Comparison of ENCODE assay signal across 8 cellular contexts in the genomic region with DNA sequence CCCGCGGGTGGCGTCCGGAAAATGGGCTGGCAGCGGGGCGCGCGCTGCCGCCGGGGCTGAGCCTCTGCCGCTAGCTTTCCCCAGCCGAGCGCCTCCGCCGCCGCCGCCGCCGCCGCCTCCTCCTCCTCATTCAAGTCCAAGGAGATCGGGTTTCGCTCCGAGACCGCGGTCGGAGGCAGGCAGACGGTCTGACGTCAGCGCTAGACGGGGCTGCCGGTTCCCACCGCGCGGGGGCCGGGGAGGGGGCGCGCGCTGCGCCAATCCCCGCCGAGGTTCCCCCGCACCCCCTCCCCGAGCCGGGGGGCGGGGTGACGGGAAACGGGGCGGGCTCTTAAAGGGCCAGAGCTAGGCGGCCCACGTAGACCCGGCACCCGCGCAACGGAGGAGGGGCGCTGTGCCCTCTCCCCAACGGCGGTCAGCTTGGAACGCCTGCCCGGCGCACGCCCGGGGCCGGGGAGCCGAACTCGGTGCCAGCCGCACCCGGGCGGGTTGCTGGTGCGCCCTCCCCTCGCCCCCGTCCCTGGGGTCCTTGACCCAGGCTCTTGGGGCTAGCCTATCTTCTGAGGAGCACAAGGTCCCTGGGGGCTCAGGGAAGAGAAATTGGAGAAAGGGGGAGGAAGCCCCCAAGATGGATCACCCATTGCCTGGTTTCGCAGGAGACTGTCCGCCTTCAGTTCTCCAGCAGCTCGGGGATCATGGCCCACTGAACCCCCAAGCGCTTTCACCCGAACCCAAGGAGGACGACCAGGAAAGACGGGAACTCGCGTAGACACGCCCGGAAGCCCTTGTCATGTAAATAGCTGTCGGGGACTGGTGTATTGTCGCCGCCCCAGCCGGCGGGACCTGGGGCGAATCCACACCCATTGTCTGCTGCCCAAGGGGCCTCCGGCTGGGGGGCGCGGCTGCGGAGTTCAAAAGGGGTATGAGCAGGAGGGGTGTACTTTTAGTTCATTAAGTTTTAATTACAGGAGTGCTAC. TPM values are rescaled to one million over a fixed set of nuclear protein-coding genes. Genes with fewer than 3 reads are reported as not detected.
A peak's percentile ranks its signal among the peaks of the same experiment; 100 is the strongest.
DNase-seq lines count a peak whose midpoint lies in the region; ATAC-seq and TF ChIP-seq lines count a peak whose summit lies in the region.

A gene with protein sequence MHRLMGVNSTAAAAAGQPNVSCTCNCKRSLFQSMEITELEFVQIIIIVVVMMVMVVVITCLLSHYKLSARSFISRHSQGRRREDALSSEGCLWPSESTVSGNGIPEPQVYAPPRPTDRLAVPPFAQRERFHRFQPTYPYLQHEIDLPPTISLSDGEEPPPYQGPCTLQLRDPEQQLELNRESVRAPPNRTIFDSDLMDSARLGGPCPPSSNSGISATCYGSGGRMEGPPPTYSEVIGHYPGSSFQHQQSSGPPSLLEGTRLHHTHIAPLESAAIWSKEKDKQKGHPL (minus strand): TSS at position 193 of the 977 bp plus-strand sequence. CDS start 433 bp downstream, outside the sequence.

- peak within 1 kb of the TSS; percentile 86 for H2AFZ ChIP-seq in mammary epithelial cell (ENCODE audit: low read depth, low read length)

- H3K4me3 ChIP-seq in mammary epithelial cell (replicated peaks in 1 of 3; ENCODE audit: insufficient read depth in 1 of 3, low read depth in 2 of 3, low read length in 3 of 3) (peak within 1 kb of the TSS; percentile 85 to 94 (median 92)), iPS-20b (ENCODE audit: low read length) (peak within 1 kb of the TSS; percentile 90), skeletal muscle satellite cell (ENCODE audit: low read length) (peak within 1 kb of the TSS; percentile 83)

- peaks cover 3% of the 10 kb centered on the region for H3K36me3 ChIP-seq in mammary epithelial cell (ENCODE audit: insufficient read depth, low read length)
- H3K36me3 ChIP-seq in iPS-20b (ENCODE audit: insufficient read depth, low read depth, low read length), result no peaks in the 10 kb centered on the region
- no peaks in the 10 kb centered on the region for H3K36me3 ChIP-seq in skeletal muscle satellite cell (ENCODE audit: insufficient read depth, low read length)

- POLR2A ChIA-PET in WTC11 (lab: Charles Lee), result interaction anchor here (0.6 to 2.3 kb wide), 7 partner anchors 8 to 326 kb away, joined by 3 to 8 read pairs (median 3); no protein-coding TSS in a partner anchor

- H3K27me3 Mint-ChIP-seq in WTC11 (ENCODE audit: low read depth), result no peaks in the 10 kb centered on the region; the same call in 1 of the 2 replicates

- 0% methylated on average over 15 of the region's 92 CpGs for WGBS in mammary epithelial cell (ENCODE audit: low coverage, missing lambda C conversion rate)

- in situ Hi-C loops in GM13976 (cut with MboI; ENCODE audit: low sequenced_read_pairs, unreplicated experiment) (no loop called here), mammary epithelial cell (cut with MboI; ENCODE audit: low sequenced_read_pairs in 2 of 2) (no loop called here)

- H4K20me1 ChIP-seq in mammary epithelial cell (ENCODE audit: insufficient read depth, low read length), result no peaks in the 10 kb centered on the region

- H3K27ac Mint-ChIP-seq in WTC11, result peak within 1 kb of the TSS; percentile 98

- H3K4me2 ChIP-seq in mammary epithelial cell (ENCODE audit: insufficient read depth, low read depth, low read length) (peak within 1 kb of the TSS; percentile 91), skeletal muscle satellite cell (ENCODE audit: low read length) (peak within 1 kb of the TSS; percentile 97)

- CTCF ChIA-PET in WTC11 (lab: Charles Lee), result interaction anchor here (1.0 to 2.1 kb wide), 7 partner anchors 8 to 87 kb away, joined by 3 to 9 read pairs (median 5); no protein-coding TSS in a partner anchor
- CTCF ChIA-PET in mammary epithelial cell (lab: Charles Lee; ENCODE audit: low non-redundant PET), result interaction anchor here (0.7 to 1.0 kb wide), 2 partner anchors 16 to 34 kb away, joined by 5 to 6 read pairs; no protein-coding TSS in a partner anchor

- H3K27ac ChIP-seq in mammary epithelial cell (ENCODE audit: insufficient read depth, low read depth, low read length), result peak within 1 kb of the TSS; percentile 91
- peak within 1 kb of the TSS; percentile 53 for H3K27ac ChIP-seq in iPS-20b (ENCODE audit: low read length)

- peaks cover 67% of the 10 kb centered on the region for H3K79me2 ChIP-seq in mammary epithelial cell (ENCODE audit: insufficient read depth, low read length)

- H3K9ac ChIP-seq in mammary epithelial cell (ENCODE audit: insufficient read depth, low read length) (peak within 1 kb of the TSS; percentile 96), iPS-20b (ENCODE audit: low read depth, low read length) (peak within 1 kb of the TSS; percentile 93), skeletal muscle satellite cell (ENCODE audit: low read depth, low read length) (peak within 1 kb of the TSS; percentile 90)

- H3K4me1 ChIP-seq in mammary epithelial cell (ENCODE audit: insufficient read depth, low read length) (peaks cover 54% of the 10 kb centered on the region), iPS-20b (ENCODE audit: insufficient read depth, low read length) (peaks cover 18% of the 10 kb centered on the region), skeletal muscle satellite cell (ENCODE audit: control insufficient read depth, insufficient read depth, low read length) (peaks cover 72% of the 10 kb centered on the region)

- no peaks in the 10 kb centered on the region for H3K9me3 ChIP-seq in mammary epithelial cell (replicated peaks; ENCODE audit: insufficient read depth, low read length)
- H3K9me3 ChIP-seq in iPS-20b (ENCODE audit: insufficient read depth, low read depth, low read length), result no peaks in the 10 kb centered on the region
- no peaks in the 10 kb centered on the region for H3K9me3 ChIP-seq in skeletal muscle satellite cell (replicated peaks; ENCODE audit: low read length)

- peaks cover 7% of the 10 kb centered on the region for H3K36me3 Mint-ChIP-seq in WTC11

- ATAC-seq in HG02885 (IDR thresholded peaks at IDR 0.05; ENCODE audit: poor library complexity, unreplicated experiment), result peak; percentile 88
- ATAC-seq in WTC11, result peak; percentile 80
- no peak for ATAC-seq in HG03457 (IDR thresholded peaks at IDR 0.05; ENCODE audit: unreplicated experiment)

- H3K4me3 Mint-ChIP-seq in WTC11, result peak within 1 kb of the TSS; percentile 96

- dilution Hi-C loops in mammary epithelial cell (cut with HindIII; ENCODE audit: low sequenced_read_pairs), result loop anchor here (5.0 kb wide), 1 partner anchor 103 kb away; no protein-coding TSS in a partner anchor

- no peaks in the 10 kb centered on the region for H3K9me3 Mint-ChIP-seq in WTC11

- H3K27me3 ChIP-seq in mammary epithelial cell (ENCODE audit: insufficient read depth, low read length), result no peaks in the 10 kb centered on the region
- peaks cover 33% of the 10 kb centered on the region for H3K27me3 ChIP-seq in iPS-20b (ENCODE audit: insufficient read depth, low read length)
- no peaks in the 10 kb centered on the region for H3K27me3 ChIP-seq in skeletal muscle satellite cell (ENCODE audit: control insufficient read depth, insufficient read depth, low read length)

- H3K4me1 Mint-ChIP-seq in WTC11, result peaks cover 56% of the 10 kb centered on the region

- intact Hi-C loops in mammary epithelial cell (cut with micrococcal nuclease), result loop anchor here (1.0 to 2.0 kb wide), 5 partner anchors 12 to 307 kb away; no protein-coding TSS in a partner anchor

- no peak for TF ChIP-seq CTCF in GM13976 (IDR thresholded peaks at IDR 0.05; ENCODE audit: borderline replicate concordance, control extremely low read depth, extremely low read depth, insufficient read depth, missing control alignments)
- TF ChIP-seq CTCF in WTC11 (IDR thresholded peaks at IDR 0.05), result no peak
- no peak for TF ChIP-seq CTCF in mammary epithelial cell (conservative IDR thresholded peaks at IDR 0.05 in 1 of 2, IDR thresholded peaks at IDR 0.05 in 1 of 2; ENCODE audit: extremely low read depth in 1 of 2, insufficient read depth in 1 of 2, low read depth in 1 of 2, low read length in 2 of 2)

- peak; percentile 92 for DNase-seq in GM13976 (ENCODE audit: low spot score)
- DNase-seq in NCI-H1930 (lab: John Stamatoyannopoulos, UW), result peak; percentile 95 to 97
- peak; percentile 95 for DNase-seq in WTC11 (ENCODE audit: low spot score)
- DNase-seq in mammary epithelial cell, result peak; percentile 97

- BruUV-seq in mammary epithelial cell (replicated peaks; lab: Mats Ljungman, UMichigan), result TSS peak; percentile 61

TF ChIP-seq in WTC11, 78 proteins besides CTCF, POLR2A, EP300 and RAD21 (continues in another document):
- 0 out of 2 replicates have a peak, but pooled peaks have one; percentile 17 for TF ChIP-seq ZNF138 (CRISPR knock-in tag; conservative IDR thresholded peaks at IDR 0.05)
- TF ChIP-seq NR3C1 (CRISPR knock-in tag; conservative IDR thresholded peaks at IDR 0.05; ENCODE audit: low read depth), result no peak
- TF ChIP-seq IRF2 (CRISPR knock-in tag; IDR thresholded peaks at IDR 0.05; ENCODE audit: borderline replicate concordance, low read depth), result no peak
- TF ChIP-seq FOXK1 (CRISPR knock-in tag; IDR thresholded peaks at IDR 0.05), result peak; percentile 77
- no peak for TF ChIP-seq NR1H2 (CRISPR knock-in tag; IDR thresholded peaks at IDR 0.05)
- TF ChIP-seq ZNF121 (CRISPR knock-in tag; IDR thresholded peaks at IDR 0.05), result no peak
- TF ChIP-seq, protein P1, sequence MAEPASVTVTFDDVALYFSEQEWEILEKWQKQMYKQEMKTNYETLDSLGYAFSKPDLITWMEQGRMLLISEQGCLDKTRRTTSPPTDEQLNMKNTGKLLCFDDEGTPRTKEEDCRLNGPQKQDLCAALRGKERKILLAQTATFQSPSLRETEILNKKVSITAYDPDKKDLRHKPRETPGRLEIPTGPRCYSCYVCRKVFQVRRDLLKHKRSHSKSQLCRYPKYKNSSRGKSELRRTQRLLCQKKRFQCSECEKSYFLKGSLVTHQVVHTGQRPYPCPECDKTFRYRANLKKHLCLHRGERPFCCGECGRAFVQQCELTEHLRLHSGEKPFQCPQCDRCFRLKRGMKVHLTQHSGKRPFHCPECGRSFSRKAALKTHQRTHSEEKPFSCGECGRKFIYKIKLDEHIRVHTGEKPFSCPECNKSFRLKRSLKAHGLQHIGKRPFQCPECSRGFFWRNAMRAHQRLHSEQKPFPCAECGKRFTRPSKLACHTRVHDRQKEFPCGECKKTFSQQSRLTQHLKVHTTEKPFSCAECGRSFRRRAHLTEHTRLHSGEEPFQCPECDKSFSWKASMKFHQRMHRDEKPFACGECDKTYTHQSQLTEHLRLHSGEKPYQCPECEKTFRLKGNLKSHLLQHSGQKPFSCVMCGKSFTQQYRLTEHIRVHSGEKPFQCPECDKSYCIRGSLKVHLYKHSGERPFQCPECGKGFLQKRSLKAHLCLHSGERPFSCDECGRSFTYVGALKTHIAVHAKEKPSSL (CRISPR knock-in tag; conservative IDR thresholded peaks at IDR 0.05), result no peak
- peak; percentile 91; the same call in 1 of the 2 replicates for TF ChIP-seq ZBTB21 (CRISPR knock-in tag; IDR thresholded peaks at IDR 0.05; ENCODE audit: borderline replicate concordance)

RNA-seq across cellular contexts. Expression of the gene that starts here (rescaled TPM):
- total RNA-seq in WTC11 (2021) (29.8 to 40.6 TPM (median 31.0 TPM) in 3 replicates), mammary epithelial cell (100 to 1,000 TPM; 100 to 108 TPM)
- polyA plus RNA-seq in mammary epithelial cell, result 67.5 TPM
- 51.3 TPM for polyA minus RNA-seq in mammary epithelial cell
- 0.25 and 3.1 TPM in 2 replicates for total RNA-seq in skeletal muscle satellite cell (2012; rRNA removed)
